Comparison of ENCODE assay signal across 8 cellular contexts in genomic region chr2:64654063-64654811, GRCh38. TPM values are rescaled to one million over a fixed set of nuclear protein-coding genes. Genes with fewer than 3 reads are reported as not detected.
DNase-seq lines count a peak whose midpoint lies in the region; ATAC-seq and TF ChIP-seq lines count a peak whose summit lies in the region.

No MANE protein-coding gene starts in this region.

- H3K9me3 ChIP-seq in BLaER1: no peaks in the 10 kb centered on the region
- H3K9me3 ChIP-seq in endocrine pancreas (ENCODE audit: control insufficient read depth, low read length): no peaks in the 10 kb centered on the region
- no peaks in the 10 kb centered on the region for H3K9me3 ChIP-seq in mucosa of stomach (ENCODE audit: control insufficient read depth, low read length)
- H3K9me3 ChIP-seq in suprapubic skin: no peaks in the 10 kb centered on the region

- peak in 1 of 2 donors; percentile 81 for TF ChIP-seq POLR2A in suprapubic skin (IDR thresholded peaks at IDR 0.05)

- no peak for TF ChIP-seq EP300 in suprapubic skin (IDR thresholded peaks at IDR 0.05)

- 0% methylated on average over 8 of the region's 70 CpGs for WGBS in suprapubic skin

- DNase-seq in NOMO-1 treated with DMSO at 0.1 percent for 48 hours (lab: John Stamatoyannopoulos, UW; ENCODE audit: unreplicated experiment): peak; percentile 82
- peak in 2 of 3 experiments; percentile 49 to 55 for DNase-seq in activated CD8-positive, alpha-beta memory T cell treated with anti-CD3 and anti-CD28 coated beads for 48 hours (ENCODE audit: low read depth in 2 of 3, low spot score in 2 of 3)
- DNase-seq in suprapubic skin (ENCODE audit: low spot score in 2 of 2): peak; percentile 91 to 92

- H3K36me3 ChIP-seq in BLaER1 (no peaks in the 10 kb centered on the region), endocrine pancreas (ENCODE audit: control insufficient read depth, insufficient read depth, low read length) (no peaks in the 10 kb centered on the region), mucosa of stomach (ENCODE audit: control insufficient read depth, insufficient read depth, low read length) (no peaks in the 10 kb centered on the region), suprapubic skin (no peaks in the 10 kb centered on the region)

- ATAC-seq in GM19328 (IDR thresholded peaks at IDR 0.05; ENCODE audit: unreplicated experiment) (peak; percentile 38), HG03442 (IDR thresholded peaks at IDR 0.05; ENCODE audit: unreplicated experiment) (peak; percentile 34)

- peak overlapping the region; percentile 96 for H3K4me2 ChIP-seq in BLaER1

- H3K9ac ChIP-seq in BLaER1: peak overlapping the region; percentile 88
- peak overlapping the region; percentile 38 for H3K9ac ChIP-seq in endocrine pancreas (ENCODE audit: control insufficient read depth, insufficient read depth, low read length)
- peak overlapping the region; percentile 91 for H3K9ac ChIP-seq in mucosa of stomach (ENCODE audit: low read length)

- H3K4me3 ChIP-seq in BLaER1 (peak overlapping the region; percentile 84), endocrine pancreas (ENCODE audit: control insufficient read depth, insufficient read depth, low read length) (peak overlapping the region; percentile 72), mucosa of stomach (ENCODE audit: low read length) (peak overlapping the region; percentile 72), suprapubic skin (peak overlapping the region; percentile 95)

- H3K27ac ChIP-seq in BLaER1 (peak overlapping the region; percentile 88), suprapubic skin (peak overlapping the region; percentile 99)

- peaks cover 69% of the 10 kb centered on the region for H3K4me1 ChIP-seq in BLaER1
- peaks cover 8% of the 10 kb centered on the region for H3K4me1 ChIP-seq in endocrine pancreas (ENCODE audit: control insufficient read depth, insufficient read depth, low read length)
- H3K4me1 ChIP-seq in mucosa of stomach (ENCODE audit: control insufficient read depth, insufficient read depth, low read length): peaks cover 33% of the 10 kb centered on the region
- peaks cover 43% of the 10 kb centered on the region for H3K4me1 ChIP-seq in suprapubic skin

- H4K20me1 ChIP-seq in BLaER1: peaks cover 37% of the 10 kb centered on the region

- H3K27me3 ChIP-seq in BLaER1: no peaks in the 10 kb centered on the region
- H3K27me3 ChIP-seq in endocrine pancreas (ENCODE audit: control insufficient read depth, insufficient read depth, low read length): no peaks in the 10 kb centered on the region
- no peaks in the 10 kb centered on the region for H3K27me3 ChIP-seq in mucosa of stomach (ENCODE audit: control insufficient read depth, insufficient read depth, low read length)
- no peaks in the 10 kb centered on the region for H3K27me3 ChIP-seq in suprapubic skin

- no peak for TF ChIP-seq CTCF in suprapubic skin (IDR thresholded peaks at IDR 0.05)

RNA-seq across cellular contexts. Expression of gene SERTAD2, which starts 0.5 kb away (rescaled TPM):
- 10 to 100 TPM; 23.7 to 36.4 (median 30.9) TPM for total RNA-seq in suprapubic skin

Comparison
In these comparisons a context has a peak if more than half of its experiments do, and no peak if none do; other contexts are left out.
1. Peak in every context shown above with its lines: DNase-seq, ATAC-seq, H3K4me3 ChIP-seq and H3K27ac ChIP-seq.
2. H3K9ac ChIP-seq: peak in every context shown above with its lines; median percentile 91 in mucosa of stomach; 88 in BLaER1; 38 in endocrine pancreas.